ENCODE assay signal across 9 cellular contexts in the genomic region with DNA sequence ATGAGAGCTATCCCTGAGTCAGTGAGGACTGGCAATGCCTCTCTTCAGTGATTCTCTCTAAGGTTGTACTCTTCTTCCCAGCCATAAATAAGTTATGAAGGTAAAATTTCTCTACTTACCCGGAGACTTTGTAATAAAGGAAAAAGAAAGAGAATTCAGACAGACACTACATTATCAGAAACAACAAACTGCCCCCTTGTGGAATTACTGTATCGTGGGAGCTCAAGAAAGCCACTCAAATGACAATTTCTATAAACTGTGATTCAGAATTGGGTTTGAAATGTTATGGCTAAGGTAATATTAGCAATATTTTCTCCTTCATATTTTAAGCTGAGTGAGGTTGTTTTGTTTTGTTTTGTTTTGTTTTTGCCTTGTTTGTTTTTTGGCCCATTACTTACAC.
A peak's percentile ranks its signal among the peaks of the same experiment; 100 is the strongest.
DNase-seq lines count a peak whose midpoint lies in the region; ATAC-seq and TF ChIP-seq lines count a peak whose summit lies in the region.
"Had no signal": no experiment of that assay in that cellular context is flagged by ENCODE, and none has a peak within 500 bp of the region (broad histone marks: within the 10 kb centered on the region; RNA-seq: fewer than 3 reads in every experiment).

No MANE protein-coding gene starts in this region.

- TF ChIP-seq CTCF in mammary epithelial cell (conservative IDR thresholded peaks at IDR 0.05 in 1 of 2, IDR thresholded peaks at IDR 0.05 in 1 of 2; ENCODE audit: extremely low read depth in 1 of 2, insufficient read depth in 1 of 2, low read depth in 1 of 2, low read length in 2 of 2) (peak; percentile 41 to 48), psoas muscle (IDR thresholded peaks at IDR 0.05) (peak; percentile 17)

- BruUV-seq in mammary epithelial cell (replicated peaks; lab: Mats Ljungman, UMichigan) = no TSS peak

- no peaks in the 10 kb centered on the region for H3K36me3 ChIP-seq in mammary epithelial cell (ENCODE audit: insufficient read depth, low read length)
- H3K36me3 ChIP-seq in psoas muscle (ENCODE audit: insufficient read depth in 1 of 2, low read depth in 1 of 2) = no peaks in the 10 kb centered on the region

- H3K27ac ChIP-seq in mammary epithelial cell (ENCODE audit: insufficient read depth, low read depth, low read length) (no peak overlapping the region), psoas muscle (no peak overlapping the region)

- dilution Hi-C loops in mammary epithelial cell (cut with HindIII; ENCODE audit: low sequenced_read_pairs) = no loop called here

- H3K27me3 ChIP-seq in mammary epithelial cell (ENCODE audit: insufficient read depth, low read length) (no peaks in the 10 kb centered on the region), psoas muscle (ENCODE audit: insufficient read depth in 3 of 3, low read length in 2 of 3) (no peaks in the 10 kb centered on the region)

- CTCF ChIA-PET in mammary epithelial cell (lab: Charles Lee; ENCODE audit: low non-redundant PET) = interaction anchor here (0.6 to 1.2 kb wide), 3 partner anchors 30 to 790 kb away, joined by 3 to 9 read pairs (median 3); no protein-coding TSS in a partner anchor

- WGBS in mammary epithelial cell (ENCODE audit: low coverage, missing lambda C conversion rate) = 43% methylated on average over 2 of the region's 2 CpGs
- whole genome bisulfite sequencing in psoas muscle, 3 donors = 51 to 61% (median 56%) methylated on average over 2 of the region's 2 CpGs

- no peaks in the 10 kb centered on the region for H4K20me1 ChIP-seq in mammary epithelial cell (ENCODE audit: insufficient read depth, low read length)

- DNase-seq in NCI-H82 (lab: John Stamatoyannopoulos, UW) (peak; percentile 25), NCI-H82 treated with DMSO at 0.1 percent for 48 hours (lab: John Stamatoyannopoulos, UW; ENCODE audit: unreplicated experiment) (no peak), KBM-7 (peak; percentile 5), mammary epithelial cell (no peak), psoas muscle (no peak), T-helper 9 cell (no peak)
- DNase-seq: CD4-positive, alpha-beta T cell had no signal

- no peaks in the 10 kb centered on the region for H3K79me2 ChIP-seq in mammary epithelial cell (ENCODE audit: insufficient read depth, low read length)

- intact Hi-C loops in mammary epithelial cell (cut with micrococcal nuclease) = loop anchor here (2.0 kb wide), 1 partner anchor 58 kb away; no protein-coding TSS in a partner anchor
- intact Hi-C loops in psoas muscle (cut with DNase I) = no loop called here

- H3K4me1 ChIP-seq in mammary epithelial cell (ENCODE audit: insufficient read depth, low read length) = no peaks in the 10 kb centered on the region
- H3K4me1 ChIP-seq in psoas muscle = no peaks in the 10 kb centered on the region

- in situ Hi-C loops in KBM-7 (cut with MboI; ENCODE audit: low pct_unique_long_range_greater_than_20kb, low sequenced_read_pairs) (no loop called here), mammary epithelial cell (cut with MboI; ENCODE audit: low sequenced_read_pairs in 2 of 2) (no loop called here)

- H3K4me3 ChIP-seq in mammary epithelial cell (replicated peaks in 1 of 3; ENCODE audit: insufficient read depth in 1 of 3, low read depth in 2 of 3, low read length in 3 of 3) (no peak overlapping the region), psoas muscle (no peak overlapping the region)

- no peak overlapping the region for H2AFZ ChIP-seq in mammary epithelial cell (ENCODE audit: low read depth, low read length)

- H3K4me2 ChIP-seq in mammary epithelial cell (ENCODE audit: insufficient read depth, low read depth, low read length) = peak overlapping the region; percentile 12

- no peak overlapping the region for H3K9ac ChIP-seq in mammary epithelial cell (ENCODE audit: insufficient read depth, low read length)

- no peaks in the 10 kb centered on the region for H3K9me3 ChIP-seq in mammary epithelial cell (replicated peaks; ENCODE audit: insufficient read depth, low read length)
- H3K9me3 ChIP-seq in psoas muscle = no peaks in the 10 kb centered on the region

- ATAC-seq in psoas muscle (no peak), HG03095 (IDR thresholded peaks at IDR 0.05; ENCODE audit: unreplicated experiment) (no peak), HG02870 (IDR thresholded peaks at IDR 0.05; ENCODE audit: unreplicated experiment) (no peak)

Comparison
In these comparisons a context has a peak if more than half of its experiments do, and no peak if none do; other contexts are left out.
1. DNase-seq: peak in NCI-H82 (single experiment) and KBM-7 (single experiment); none in NCI-H82 treated with DMSO at 0.1 percent for 48 hours (single experiment), mammary epithelial cell (single experiment), psoas muscle (0 of 2) and T-helper 9 cell (single experiment).